In the genomic region with DNA sequence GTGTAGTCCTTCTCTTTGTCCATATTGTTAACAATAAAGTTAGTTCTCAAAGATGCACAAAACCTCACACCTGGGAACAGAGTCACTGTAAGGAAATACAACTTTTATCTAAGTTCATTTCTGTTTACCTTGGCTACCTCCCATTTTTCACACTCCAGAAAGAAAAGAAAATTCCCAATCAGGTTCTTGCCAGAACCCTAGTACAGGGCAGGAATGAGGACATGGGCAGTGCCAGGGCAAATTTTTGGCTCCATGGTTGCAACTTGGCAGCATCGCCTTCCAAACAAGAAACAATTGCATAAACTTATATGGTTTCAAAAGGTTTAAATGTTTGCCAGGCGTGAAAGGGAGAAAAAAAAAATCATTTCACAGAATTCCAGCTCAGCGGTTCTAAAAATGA, we compare ENCODE assay signal across 13 cellular contexts.
A peak's percentile ranks its signal among the peaks of the same experiment; 100 is the strongest.
DNase-seq lines count a peak whose midpoint lies in the region; ATAC-seq, FAIRE-seq and TF ChIP-seq lines count a peak whose summit lies in the region.
"Had no signal": no experiment of that assay in that cellular context is flagged by ENCODE, and none has a peak within 500 bp of the region (broad histone marks: within the 10 kb centered on the region; RNA-seq: fewer than 3 reads in every experiment).

No MANE protein-coding gene starts in this region.

- CTCF ChIA-PET in K562 (lab: Yijun Ruan, JAX; ENCODE audit: low intra/inter-chr PET ratio), result no interaction called here
- CTCF ChIA-PET in CD8-positive, alpha-beta T cell (lab: Charles Lee), result no interaction called here

- BruUV-seq in K562 (replicated peaks; lab: Mats Ljungman, UMichigan), result no TSS peak

- no peak for FAIRE-seq in K562 (lab: Jason Lieb, UNC)

- H3K9me3 Mint-ChIP-seq in CD8-positive, alpha-beta T cell, result no peaks in the 10 kb centered on the region
- H3K9me3 Mint-ChIP-seq: type B pancreatic cell had no signal

- H3K4me3 ChIP-seq in K562 (no peak overlapping the region), subcutaneous abdominal adipose tissue (ENCODE audit: low read depth in 1 of 5, low read length in 5 of 5) (peak overlapping the region in 1 of 5 donors; percentile 12)
- no peak overlapping the region for H3K4me3 ChIP-seq in CD8-positive, alpha-beta T cell (ENCODE audit: low read depth, low read length)

- no peak overlapping the region for H3K4me2 ChIP-seq in K562 (ENCODE audit: insufficient read depth, low read length)

- POLR2A ChIA-PET in K562 (lab: Yijun Ruan, JAX), result interaction anchor here (0.6 kb wide), 1 partner anchor 11 kb away, joined by 3 read pairs; no protein-coding TSS in a partner anchor
- POLR2A ChIA-PET in CD8-positive, alpha-beta T cell (lab: Charles Lee), result no interaction called here

- TF ChIP-seq POLR2A in K562 (conservative IDR thresholded peaks at IDR 0.05), result no peak

- ATAC-seq in K562 (no peak), left lobe of liver (peak; percentile 73), HG02571 (IDR thresholded peaks at IDR 0.05; ENCODE audit: unreplicated experiment) (no peak), HG03439 (IDR thresholded peaks at IDR 0.05; ENCODE audit: unreplicated experiment) (no peak)
- no peak for ATAC-seq in CD8-positive, alpha-beta T cell
- ATAC-seq: effector memory CD8-positive, alpha-beta T cell had no signal

- H3K36me3 Mint-ChIP-seq in CD8-positive, alpha-beta T cell, result no peaks in the 10 kb centered on the region
- H3K36me3 Mint-ChIP-seq: type B pancreatic cell had no signal

- H3K27ac ChIP-seq in K562 (ENCODE audit: extremely low read depth, low read depth, low read length) (no peak overlapping the region), subcutaneous abdominal adipose tissue (ENCODE audit: low read depth, low read length) (peak overlapping the region; percentile 89)
- no peak overlapping the region for H3K27ac ChIP-seq in CD8-positive, alpha-beta T cell (ENCODE audit: low read depth, low read length)

- intact Hi-C loops in K562 (cut with micrococcal nuclease), result no loop called here
- intact Hi-C loops in CD8-positive, alpha-beta T cell (cut with DNase I, micrococcal nuclease), result no loop called here

- H3K4me1 Mint-ChIP-seq in CD8-positive, alpha-beta T cell (ENCODE audit: low read depth), result no peaks in the 10 kb centered on the region

- no peaks in the 10 kb centered on the region for H3K27me3 Mint-ChIP-seq in CD8-positive, alpha-beta T cell (ENCODE audit: low read depth)
- H3K27me3 Mint-ChIP-seq: effector memory CD8-positive, alpha-beta T cell; progenitor cell of endocrine pancreas had no signal

- no peaks in the 10 kb centered on the region for H3K9me3 ChIP-seq in K562 (replicated peaks; ENCODE audit: control insufficient read depth, insufficient read depth, low read depth, low read length)
- no peaks in the 10 kb centered on the region for H3K9me3 ChIP-seq in subcutaneous abdominal adipose tissue (ENCODE audit: control insufficient read depth in 5 of 5, low read length in 5 of 5)
- no peaks in the 10 kb centered on the region for H3K9me3 ChIP-seq in CD8-positive, alpha-beta T cell (ENCODE audit: low read length)

- H3K27me3 ChIP-seq in K562 (ENCODE audit: control insufficient read depth in 2 of 2, insufficient read depth in 2 of 2, low read length in 2 of 2) (no peaks in the 10 kb centered on the region), subcutaneous abdominal adipose tissue (ENCODE audit: control insufficient read depth in 5 of 5, insufficient read depth in 4 of 5, low read length in 5 of 5) (no peaks in the 10 kb centered on the region)
- H3K27me3 ChIP-seq in CD8-positive, alpha-beta T cell (ENCODE audit: insufficient read depth, low read length), result no peaks in the 10 kb centered on the region

- no peaks in the 10 kb centered on the region for H3K79me2 ChIP-seq in K562 (ENCODE audit: control insufficient read depth, insufficient read depth, low read length)

- H3K36me3 ChIP-seq in K562 (ENCODE audit: control insufficient read depth, insufficient read depth, low read length) (no peaks in the 10 kb centered on the region), subcutaneous abdominal adipose tissue (ENCODE audit: control insufficient read depth in 5 of 5, insufficient read depth in 5 of 5, low read length in 5 of 5) (no peaks in the 10 kb centered on the region)
- no peaks in the 10 kb centered on the region for H3K36me3 ChIP-seq in CD8-positive, alpha-beta T cell (ENCODE audit: insufficient read depth, low read length)

- TF ChIP-seq EP300 in K562 (IDR thresholded peaks at IDR 0.05; ENCODE audit: low read length), result no peak

- in situ Hi-C loops in K562 (cut with MboI), result loop anchor here (25.0 kb wide), 2 partner anchors 687 to 1462 kb away; a partner anchor contains a TSS

- DNase-seq in NCI-H2196 (lab: John Stamatoyannopoulos, UW; ENCODE audit: unreplicated experiment), result peak; percentile 27
- no peak for DNase-seq in K562 (ENCODE audit: extremely low read depth in 1 of 4, low spot score in 3 of 4)
- peak; percentile 84 for DNase-seq in left lobe of liver (ENCODE audit: low spot score)
- DNase-seq in SIG-M5 treated with dmso at 0.1 percent for 504 hours (lab: John Stamatoyannopoulos, UW; ENCODE audit: unreplicated experiment), result no peak
- DNase-seq in CD8-positive, alpha-beta T cell, result no peak
- DNase-seq: activated CD8-positive, alpha-beta memory T cell treated with anti-CD3 and anti-CD28 coated beads for 24 hours; activated effector memory CD4-positive, alpha-beta T cell treated with anti-CD3 and anti-CD28 coated beads, Interleukin-2, amount 50 U/mL, for 16 hours; effector memory CD8-positive, alpha-beta T cell had no signal

- H3K27ac Mint-ChIP-seq in CD8-positive, alpha-beta T cell, result no peak overlapping the region
- H3K27ac Mint-ChIP-seq: effector memory CD8-positive, alpha-beta T cell; progenitor cell of endocrine pancreas; type B pancreatic cell had no signal

- 0% methylated on average over 3 of the region's 3 CpGs for WGBS in K562 (ENCODE audit: insufficient coverage, low coverage, missing lambda C conversion rate)

- TF ChIP-seq RAD21 in K562 (CRISPR knock-in tag; conservative IDR thresholded peaks at IDR 0.05 in 1 of 2, IDR thresholded peaks at IDR 0.05 in 1 of 2), result no peak

- no peaks in the 10 kb centered on the region for H3K4me1 ChIP-seq in K562 (replicated peaks in 1 of 2; ENCODE audit: control insufficient read depth in 2 of 2, insufficient read depth in 2 of 2, low read length in 2 of 2)
- H3K4me1 ChIP-seq in subcutaneous abdominal adipose tissue (ENCODE audit: control insufficient read depth in 5 of 5, insufficient read depth in 5 of 5, low read length in 5 of 5), result peaks cover 3 to 71% (median 54%) of the 10 kb centered on the region in 5 donors
- H3K4me1 ChIP-seq in CD8-positive, alpha-beta T cell (ENCODE audit: insufficient read depth, low read length), result no peaks in the 10 kb centered on the region

- H4K20me1 ChIP-seq in K562 (replicated peaks; ENCODE audit: control insufficient read depth, insufficient read depth, low read length), result no peaks in the 10 kb centered on the region

- H3K9ac ChIP-seq in K562 (ENCODE audit: insufficient read depth in 1 of 2, low read depth in 2 of 2, low read length in 2 of 2) (no peak overlapping the region), subcutaneous abdominal adipose tissue (ENCODE audit: low read length in 5 of 5) (peak overlapping the region in 1 of 5 donors; percentile 69)

- no peak overlapping the region for H2AFZ ChIP-seq in K562 (ENCODE audit: low read depth, low read length)

- TF ChIP-seq CTCF in K562 (IDR thresholded peaks at IDR 0.05 in 2 of 3, conservative IDR thresholded peaks at IDR 0.05 in 1 of 3; ENCODE audit: insufficient read depth in 2 of 3, low read depth in 1 of 3, low read length in 3 of 3), result no peak
- no peak for TF ChIP-seq CTCF in CD8-positive, alpha-beta T cell (IDR thresholded peaks at IDR 0.05)

- no peak overlapping the region for H3K4me3 Mint-ChIP-seq in CD8-positive, alpha-beta T cell
- H3K4me3 Mint-ChIP-seq: effector memory CD8-positive, alpha-beta T cell; type B pancreatic cell had no signal

- H3K9me1 ChIP-seq in K562 (ENCODE audit: control insufficient read depth, insufficient read depth, low read length), result no peaks in the 10 kb centered on the region

TF ChIP-seq in K562, 482 proteins besides CTCF, POLR2A, EP300 and RAD21 (continues in another document):
- TF ChIP-seq, protein P1, sequence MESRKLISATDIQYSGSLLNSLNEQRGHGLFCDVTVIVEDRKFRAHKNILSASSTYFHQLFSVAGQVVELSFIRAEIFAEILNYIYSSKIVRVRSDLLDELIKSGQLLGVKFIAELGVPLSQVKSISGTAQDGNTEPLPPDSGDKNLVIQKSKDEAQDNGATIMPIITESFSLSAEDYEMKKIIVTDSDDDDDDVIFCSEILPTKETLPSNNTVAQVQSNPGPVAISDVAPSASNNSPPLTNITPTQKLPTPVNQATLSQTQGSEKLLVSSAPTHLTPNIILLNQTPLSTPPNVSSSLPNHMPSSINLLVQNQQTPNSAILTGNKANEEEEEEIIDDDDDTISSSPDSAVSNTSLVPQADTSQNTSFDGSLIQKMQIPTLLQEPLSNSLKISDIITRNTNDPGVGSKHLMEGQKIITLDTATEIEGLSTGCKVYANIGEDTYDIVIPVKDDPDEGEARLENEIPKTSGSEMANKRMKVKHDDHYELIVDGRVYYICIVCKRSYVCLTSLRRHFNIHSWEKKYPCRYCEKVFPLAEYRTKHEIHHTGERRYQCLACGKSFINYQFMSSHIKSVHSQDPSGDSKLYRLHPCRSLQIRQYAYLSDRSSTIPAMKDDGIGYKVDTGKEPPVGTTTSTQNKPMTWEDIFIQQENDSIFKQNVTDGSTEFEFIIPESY (CRISPR knock-in tag; IDR thresholded peaks at IDR 0.05), result no peak
- TF ChIP-seq SRSF7 (optimal IDR thresholded peaks at IDR 0.05; ENCODE audit: low read depth, low read length), result no peak

Comparison
In these comparisons a context has a peak if more than half of its experiments do, and no peak if none do; other contexts are left out.
1. DNase-seq: peak in NCI-H2196 (single experiment) and left lobe of liver (single experiment); none in K562 (0 of 4), SIG-M5 treated with dmso at 0.1 percent for 504 hours (single experiment) and CD8-positive, alpha-beta T cell (0 of 7).